ENCODE assay signal across 25 cellular contexts in genomic region chr1:97350662-97351061, GRCh38.
DNase-seq lines count a peak whose midpoint lies in the region; ATAC-seq, FAIRE-seq and TF ChIP-seq lines count a peak whose summit lies in the region.
"Had no signal": no experiment of that assay in that cellular context is flagged by ENCODE, and none has a peak within 500 bp of the region (broad histone marks: within the 10 kb centered on the region; RNA-seq: fewer than 3 reads in every experiment).

No MANE protein-coding gene starts in this region.

- H3K36me3 Mint-ChIP-seq in activated naive CD8-positive, alpha-beta T cell treated with anti-CD3 and anti-CD28 coated beads, Interleukin-2, amount 50 U/mL, for 24 hours (ENCODE audit: low read depth): peaks cover 6% of the 10 kb centered on the region
- peaks cover 20% of the 10 kb centered on the region for H3K36me3 Mint-ChIP-seq in activated naive CD8-positive, alpha-beta T cell treated with anti-CD3 and anti-CD28 coated beads for 36 hours
- no peaks in the 10 kb centered on the region for H3K36me3 Mint-ChIP-seq in astrocyte (ENCODE audit: low read depth, unreplicated experiment)
- H3K36me3 Mint-ChIP-seq in stimulated activated effector memory CD8-positive, alpha-beta T cell treated with anti-CD3 and anti-CD28 coated beads, Interleukin-12 subunit alpha, Interleukin-12 subunit beta, amount 100 ng/mL, for 72 hours: no peaks in the 10 kb centered on the region

- H3K4me1 ChIP-seq in astrocyte (ENCODE audit: insufficient read depth, low read length): peaks cover 3% of the 10 kb centered on the region
- no peaks in the 10 kb centered on the region for H3K4me1 ChIP-seq in ascending aorta
- H3K4me1 ChIP-seq: psoas muscle had no signal

- H3K4me3 ChIP-seq in astrocyte (ENCODE audit: insufficient read depth, low read depth, low read length) (no peak overlapping the region), ascending aorta (no peak overlapping the region)
- H3K4me3 ChIP-seq: lung, psoas muscle had no signal

- peak; percentile 52 for ATAC-seq in activated naive CD8-positive, alpha-beta T cell treated with anti-CD3 and anti-CD28 coated beads, Interleukin-2, amount 50 U/mL, for 24 hours
- peak; percentile 70 for ATAC-seq in stimulated activated effector memory CD8-positive, alpha-beta T cell treated with anti-CD3 and anti-CD28 coated beads, Interleukin-12 subunit alpha, Interleukin-12 subunit beta, amount 100 ng/mL, for 72 hours
- ATAC-seq in Right ventricle myocardium inferior: no peak
- ATAC-seq: psoas muscle had no signal

- FAIRE-seq in astrocyte (lab: Jason Lieb, UNC): peak; percentile 17
- FAIRE-seq: GM12891, urothelium cell line had no signal

- intact Hi-C loops in ascending aorta (cut with DNase I) (no loop called here), Right ventricle myocardium inferior (cut with DNase I) (no loop called here)

- no peak overlapping the region for H3K9ac ChIP-seq in astrocyte (ENCODE audit: low read length)

- H2AFZ ChIP-seq in astrocyte (ENCODE audit: low read depth, low read length): no peak overlapping the region

- no peaks in the 10 kb centered on the region for H3K79me2 ChIP-seq in astrocyte (ENCODE audit: insufficient read depth, low read length)

- TF ChIP-seq CTCF in astrocyte (IDR thresholded peaks at IDR 0.05; ENCODE audit: insufficient read depth, low read depth, low read length): no peak
- TF ChIP-seq CTCF in ascending aorta (IDR thresholded peaks at IDR 0.05): no peak

- H3K27me3 Mint-ChIP-seq in activated naive CD8-positive, alpha-beta T cell treated with anti-CD3 and anti-CD28 coated beads, Interleukin-2, amount 50 U/mL, for 24 hours: no peaks in the 10 kb centered on the region
- no peaks in the 10 kb centered on the region for H3K27me3 Mint-ChIP-seq in activated naive CD8-positive, alpha-beta T cell treated with anti-CD3 and anti-CD28 coated beads for 36 hours
- no peaks in the 10 kb centered on the region for H3K27me3 Mint-ChIP-seq in astrocyte (ENCODE audit: low read depth, unreplicated experiment)

- peaks cover 2% of the 10 kb centered on the region for H3K4me1 Mint-ChIP-seq in activated naive CD8-positive, alpha-beta T cell treated with anti-CD3 and anti-CD28 coated beads, Interleukin-2, amount 50 U/mL, for 24 hours
- H3K4me1 Mint-ChIP-seq in activated naive CD8-positive, alpha-beta T cell treated with anti-CD3 and anti-CD28 coated beads for 36 hours: peaks cover 4% of the 10 kb centered on the region
- H3K4me1 Mint-ChIP-seq in astrocyte (ENCODE audit: low read depth, unreplicated experiment): peaks cover 4% of the 10 kb centered on the region
- no peaks in the 10 kb centered on the region for H3K4me1 Mint-ChIP-seq in stimulated activated effector memory CD8-positive, alpha-beta T cell treated with anti-CD3 and anti-CD28 coated beads, Interleukin-12 subunit alpha, Interleukin-12 subunit beta, amount 100 ng/mL, for 72 hours

- H3K36me3 ChIP-seq in astrocyte (ENCODE audit: insufficient read depth, low read length) (no peaks in the 10 kb centered on the region), ascending aorta (no peaks in the 10 kb centered on the region)
- H3K36me3 ChIP-seq: neutrophil had no signal

- no peaks in the 10 kb centered on the region for H3K9me3 Mint-ChIP-seq in activated naive CD8-positive, alpha-beta T cell treated with anti-CD3 and anti-CD28 coated beads, Interleukin-2, amount 50 U/mL, for 24 hours
- H3K9me3 Mint-ChIP-seq in activated naive CD8-positive, alpha-beta T cell treated with anti-CD3 and anti-CD28 coated beads for 36 hours: no peaks in the 10 kb centered on the region
- H3K9me3 Mint-ChIP-seq in astrocyte (ENCODE audit: unreplicated experiment): no peaks in the 10 kb centered on the region
- no peaks in the 10 kb centered on the region for H3K9me3 Mint-ChIP-seq in stimulated activated effector memory CD8-positive, alpha-beta T cell treated with anti-CD3 and anti-CD28 coated beads, Interleukin-12 subunit alpha, Interleukin-12 subunit beta, amount 100 ng/mL, for 72 hours
- H3K9me3 Mint-ChIP-seq: activated T-helper 1 cell treated with anti-CD3 and anti-CD28 coated beads, Interleukin-12 subunit alpha, Interleukin-12 subunit beta, Interleukin-2, Interleukin-4 antibody, amounts not matched to agents 30 ng/mL and 10 ng/mL and 1 ng/mL, durations not matched to agents 14 hours and 24 hours and 36 hours had no signal

- DNase-seq in activated naive CD8-positive, alpha-beta T cell treated with anti-CD3 and anti-CD28 coated beads, Interleukin-2, amount 50 U/mL, for 24 hours: no peak
- no peak for DNase-seq in activated naive CD8-positive, alpha-beta T cell treated with anti-CD3 and anti-CD28 coated beads for 36 hours
- DNase-seq in astrocyte (ENCODE audit: low read depth) (peak; percentile 61), iris pigment epithelial cell (ENCODE audit: low read depth) (peak; percentile 73), Ammon's horn (ENCODE audit: low spot score) (no peak), ascending aorta (ENCODE audit: low spot score in 2 of 2) (no peak), Right ventricle myocardium inferior (ENCODE audit: missing footprints) (no peak)
- no peak for DNase-seq in stimulated activated effector memory CD8-positive, alpha-beta T cell treated with anti-CD3 and anti-CD28 coated beads, Interleukin-12 subunit alpha, Interleukin-12 subunit beta, amount 100 ng/mL, for 72 hours (ENCODE audit: low spot score in 2 of 2)
- DNase-seq: activated CD4-positive, alpha-beta T cell treated with anti-CD3 and anti-CD28 coated beads, Interleukin-2, amount 50 U/mL, for 1 hour; activated naive CD4-positive, alpha-beta T cell treated with anti-CD3 and anti-CD28 coated beads, Interleukin-2, amount 50 U/mL, for 16 hours; cerebellar nuclear complex; COR-L47; DMS79 treated with DMSO at 0.1 percent for 48 hours; islet precursor cell; NCI-H1105; NCI-H2029; NCI-H69; psoas muscle; T-helper 9 cell had no signal

- no peaks in the 10 kb centered on the region for H4K20me1 ChIP-seq in astrocyte (ENCODE audit: insufficient read depth, low read length)

- H3K9me3 ChIP-seq in astrocyte (ENCODE audit: insufficient read depth, low read depth, low read length): no peaks in the 10 kb centered on the region
- H3K9me3 ChIP-seq in ascending aorta: no peaks in the 10 kb centered on the region
- H3K9me3 ChIP-seq: neutrophil, psoas muscle had no signal

- no peak overlapping the region for H3K4me3 Mint-ChIP-seq in activated naive CD8-positive, alpha-beta T cell treated with anti-CD3 and anti-CD28 coated beads, Interleukin-2, amount 50 U/mL, for 24 hours
- no peak overlapping the region for H3K4me3 Mint-ChIP-seq in activated naive CD8-positive, alpha-beta T cell treated with anti-CD3 and anti-CD28 coated beads for 36 hours
- no peak overlapping the region for H3K4me3 Mint-ChIP-seq in astrocyte (ENCODE audit: unreplicated experiment)
- H3K4me3 Mint-ChIP-seq in stimulated activated effector memory CD8-positive, alpha-beta T cell treated with anti-CD3 and anti-CD28 coated beads, Interleukin-12 subunit alpha, Interleukin-12 subunit beta, amount 100 ng/mL, for 72 hours: no peak overlapping the region
- H3K4me3 Mint-ChIP-seq: activated T-helper 1 cell treated with anti-CD3 and anti-CD28 coated beads, Interleukin-12 subunit alpha, Interleukin-12 subunit beta, Interleukin-2, Interleukin-4 antibody, amounts not matched to agents 30 ng/mL and 10 ng/mL and 1 ng/mL, durations not matched to agents 14 hours and 24 hours and 36 hours had no signal

- H3K27ac Mint-ChIP-seq in activated naive CD8-positive, alpha-beta T cell treated with anti-CD3 and anti-CD28 coated beads, Interleukin-2, amount 50 U/mL, for 24 hours: no peak overlapping the region
- H3K27ac Mint-ChIP-seq in activated naive CD8-positive, alpha-beta T cell treated with anti-CD3 and anti-CD28 coated beads for 36 hours: no peak overlapping the region
- no peak overlapping the region for H3K27ac Mint-ChIP-seq in astrocyte (ENCODE audit: unreplicated experiment)
- no peak overlapping the region for H3K27ac Mint-ChIP-seq in stimulated activated effector memory CD8-positive, alpha-beta T cell treated with anti-CD3 and anti-CD28 coated beads, Interleukin-12 subunit alpha, Interleukin-12 subunit beta, amount 100 ng/mL, for 72 hours
- H3K27ac Mint-ChIP-seq: activated T-helper 1 cell treated with anti-CD3 and anti-CD28 coated beads, Interleukin-12 subunit alpha, Interleukin-12 subunit beta, Interleukin-2, Interleukin-4 antibody, amounts not matched to agents 30 ng/mL and 10 ng/mL and 1 ng/mL, durations not matched to agents 14 hours and 24 hours and 36 hours had no signal

- H3K4me2 ChIP-seq in astrocyte (ENCODE audit: low read length): no peak overlapping the region

- H3K27me3 ChIP-seq in astrocyte (ENCODE audit: insufficient read depth, low read length) (no peaks in the 10 kb centered on the region), ascending aorta (no peaks in the 10 kb centered on the region)
- H3K27me3 ChIP-seq: neutrophil had no signal

- H3K27ac ChIP-seq in astrocyte (ENCODE audit: low read depth, low read length) (no peak overlapping the region), ascending aorta (no peak overlapping the region)
- H3K27ac ChIP-seq: epithelial cell of prostate, neutrophil, psoas muscle had no signal

Comparison
In these comparisons a context has a peak if more than half of its experiments do, and no peak if none do; other contexts are left out.
1. DNase-seq: peak in astrocyte (single experiment) and iris pigment epithelial cell (single experiment); none in activated naive CD8-positive, alpha-beta T cell treated with anti-CD3 and anti-CD28 coated beads, Interleukin-2, amount 50 U/mL, for 24 hours (single experiment), activated naive CD8-positive, alpha-beta T cell treated with anti-CD3 and anti-CD28 coated beads for 36 hours (single experiment), stimulated activated effector memory CD8-positive, alpha-beta T cell treated with anti-CD3 and anti-CD28 coated beads, Interleukin-12 subunit alpha, Interleukin-12 subunit beta, amount 100 ng/mL, for 72 hours (0 of 2), Ammon's horn (single experiment), ascending aorta (0 of 2) and Right ventricle myocardium inferior (single experiment).